ENCODE assay signal across 26 cellular contexts in the genomic region with DNA sequence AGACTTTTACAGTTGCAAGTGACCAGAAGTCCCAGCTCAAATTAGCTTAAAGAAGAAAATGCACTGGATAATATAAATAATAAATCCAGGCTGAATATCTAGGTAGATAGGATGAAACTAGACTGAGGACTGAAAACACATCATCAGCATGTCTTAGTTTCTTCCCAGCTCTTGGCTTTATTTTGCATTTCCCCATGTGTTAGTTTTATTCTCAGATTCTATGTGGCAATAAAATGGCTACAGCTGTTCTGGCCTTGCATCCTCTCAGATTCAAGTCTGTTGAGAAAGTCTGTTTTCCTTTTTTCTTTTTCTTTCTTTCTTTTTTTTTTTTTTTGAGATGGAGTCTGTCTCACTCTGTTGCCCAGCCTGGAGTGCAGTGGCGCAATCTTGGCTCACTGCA.
"Had no signal": no experiment of that assay in that cellular context is flagged by ENCODE, and none has a peak within 500 bp of the region (broad histone marks: within the 10 kb centered on the region; RNA-seq: fewer than 3 reads in every experiment).

No MANE protein-coding gene starts in this region.

- DNase-seq: activated CD4-positive, alpha-beta memory T cell treated with anti-CD3 and anti-CD28 coated beads for 36 hours; activated CD4-positive, alpha-beta T cell treated with anti-CD3 and anti-CD28 coated beads, Interleukin-2, amount 10 ng/mL, durations not matched to agents 7 days and 5 days; activated CD4-positive, CD25-positive, alpha-beta regulatory T cell; activated CD8-positive, alpha-beta memory T cell treated with anti-CD3 and anti-CD28 coated beads for 24 hours; activated effector memory CD4-positive, alpha-beta T cell treated with anti-CD3 and anti-CD28 coated beads, Interleukin-2, amount 50 U/mL, for 16 hours; activated naive CD4-positive, alpha-beta T cell treated with Interleukin-2 at 50 U/mL for 16 hours; activated naive CD8-positive, alpha-beta T cell treated with anti-CD3 and anti-CD28 coated beads, Interleukin-2, amount 50 U/mL, for 24 hours; activated T-cell treated with anti-CD3 and anti-CD28 coated beads, Interleukin-2, amount 50 U/mL, for 4 hours; amniotic stem cell; KG1; NCI-H1092 treated with DMSO at 0.1 percent for 48 hours; NCI-H1417 treated with DMSO at 0.1 percent for 48 hours; NCI-H1694; NCI-H2029; NCI-H446 treated with DMSO at 0.1 percent for 48 hours; NCI-H526 treated with DMSO at 0.1 percent for 48 hours; NCI-H82; PC-9; SHP77 treated with DMSO at 0.1 percent for 48 hours; T-helper 17 cell; T-helper 9 cell had no signal

- H3K4me3 Mint-ChIP-seq: activated CD4-positive, alpha-beta memory T cell treated with anti-CD3 and anti-CD28 coated beads for 36 hours; activated CD4-positive, alpha-beta T cell treated with anti-CD3 and anti-CD28 coated beads, Interleukin-2, amount 10 ng/mL, durations not matched to agents 7 days and 5 days; activated naive CD8-positive, alpha-beta T cell treated with anti-CD3 and anti-CD28 coated beads, Interleukin-2, amount 50 U/mL, for 24 hours; activated T-cell treated with anti-CD3 and anti-CD28 coated beads, Interleukin-2, amount 50 U/mL, for 4 hours; brain; central memory CD8-positive, alpha-beta T cell; IgD-negative memory B cell; T-helper 17 cell had no signal

- H3K27me3 ChIP-seq: ascending aorta had no signal

- ATAC-seq: activated naive CD4-positive, alpha-beta T cell treated with anti-CD3 and anti-CD28 coated beads, Interleukin-2, amount 50 U/mL, for 72 hours; activated naive CD8-positive, alpha-beta T cell treated with anti-CD3 and anti-CD28 coated beads, Interleukin-2, amount 50 U/mL, for 24 hours; activated T-cell treated with anti-CD3 and anti-CD28 coated beads, Interleukin-2, amount 50 U/mL, for 4 hours; T-helper 17 cell had no signal

- H3K4me1 Mint-ChIP-seq: activated CD4-positive, alpha-beta T cell treated with anti-CD3 and anti-CD28 coated beads, Interleukin-2, amount 10 ng/mL, durations not matched to agents 7 days and 5 days; activated naive CD8-positive, alpha-beta T cell treated with anti-CD3 and anti-CD28 coated beads, Interleukin-2, amount 50 U/mL, for 24 hours; brain; central memory CD8-positive, alpha-beta T cell; IgD-negative memory B cell had no signal

- H3K4me1 ChIP-seq: ascending aorta had no signal

- H3K36me3 ChIP-seq: ascending aorta had no signal

- H3K4me3 ChIP-seq: ascending aorta, PC-9 had no signal

- H3K36me3 Mint-ChIP-seq: brain, IgD-negative memory B cell had no signal

- H3K27ac ChIP-seq: ascending aorta, PC-9 had no signal

- H3K27ac Mint-ChIP-seq: activated CD4-positive, alpha-beta memory T cell treated with anti-CD3 and anti-CD28 coated beads for 36 hours; activated CD4-positive, alpha-beta T cell treated with anti-CD3 and anti-CD28 coated beads, Interleukin-2, amount 10 ng/mL, durations not matched to agents 7 days and 5 days; activated naive CD4-positive, alpha-beta T cell treated with anti-CD3 and anti-CD28 coated beads, Interleukin-2, amount 50 U/mL, for 72 hours; activated naive CD8-positive, alpha-beta T cell treated with anti-CD3 and anti-CD28 coated beads, Interleukin-2, amount 50 U/mL, for 24 hours; brain; IgD-negative memory B cell; T-helper 17 cell had no signal
